29 cellular contexts compared by ENCODE assay signal in the genomic region with DNA sequence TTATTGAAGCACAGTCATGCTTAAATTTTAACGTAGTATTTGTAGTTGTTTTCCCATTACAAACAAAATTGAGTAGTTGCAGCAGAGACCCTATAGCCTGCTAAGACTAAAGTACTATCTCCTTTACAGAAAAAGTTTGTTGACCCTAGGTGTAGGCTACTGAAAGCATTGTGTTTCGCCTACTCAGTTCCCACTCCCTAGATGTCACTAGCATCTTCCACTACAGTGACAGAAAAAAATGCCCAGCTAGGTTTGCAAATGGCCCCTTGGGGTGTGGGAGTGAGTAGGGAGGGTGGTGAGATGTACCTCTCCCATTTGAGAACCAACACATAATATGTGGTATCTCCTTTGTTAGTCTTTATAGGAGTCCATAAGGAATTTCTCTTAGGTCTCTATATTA.
"Had no signal": no experiment of that assay in that cellular context is flagged by ENCODE, and none has a peak within 500 bp of the region (broad histone marks: within the 10 kb centered on the region; RNA-seq: fewer than 3 reads in every experiment).

No MANE protein-coding gene starts in this region.

- H3K27ac ChIP-seq: ascending aorta, breast epithelium, KMS-11, SJCRH30, SK-N-MC, WERI-Rb-1 had no signal

- H3K4me3 ChIP-seq: ascending aorta, breast epithelium, SJCRH30, SK-N-MC had no signal

- H3K9me3 ChIP-seq: ascending aorta, breast epithelium, SJCRH30 had no signal

- H3K4me1 Mint-ChIP-seq: activated naive CD4-positive, alpha-beta T cell treated with anti-CD3 and anti-CD28 coated beads, Interleukin-2, amount 10 ng/mL, durations not matched to agents 7 days and 5 days had no signal

- H3K27ac Mint-ChIP-seq: activated CD4-positive, alpha-beta T cell treated with anti-CD3 and anti-CD28 coated beads, Interleukin-2, amount 10 ng/mL, durations not matched to agents 24 days and 14 days; activated naive CD4-positive, alpha-beta T cell treated with anti-CD3 and anti-CD28 coated beads, Interleukin-2, amount 10 ng/mL, durations not matched to agents 7 days and 5 days; activated naive CD8-positive, alpha-beta T cell treated with anti-CD3 and anti-CD28 coated beads, Interleukin-2, amount 10 ng/mL, durations not matched to agents 7 days and 5 days; activated T-helper 1 cell treated with anti-CD3 and anti-CD28 coated beads, Interleukin-12 subunit alpha, Interleukin-12 subunit beta, Interleukin-2, Interleukin-4 antibody, amounts not matched to agents 30 ng/mL and 10 ng/mL and 1 ng/mL, durations not matched to agents 14 hours and 24 hours and 36 hours had no signal

- H3K9me3 Mint-ChIP-seq: activated naive CD4-positive, alpha-beta T cell treated with anti-CD3 and anti-CD28 coated beads, Interleukin-2, amount 10 ng/mL, durations not matched to agents 7 days and 5 days; activated naive CD8-positive, alpha-beta T cell treated with anti-CD3 and anti-CD28 coated beads, Interleukin-2, amount 10 ng/mL, durations not matched to agents 7 days and 5 days; activated T-cell treated with anti-CD3 and anti-CD28 coated beads, Interleukin-2, amount 50 U/mL, for 4 hours; activated T-helper 1 cell treated with anti-CD3 and anti-CD28 coated beads, Interleukin-12 subunit alpha, Interleukin-12 subunit beta, Interleukin-2, Interleukin-4 antibody, amounts not matched to agents 30 ng/mL and 10 ng/mL and 1 ng/mL, durations not matched to agents 14 hours and 24 hours and 36 hours had no signal

- DNase-seq: activated CD4-positive, alpha-beta T cell treated with anti-CD3 and anti-CD28 coated beads, Interleukin-2, amount 10 ng/mL, durations not matched to agents 24 days and 14 days; activated CD4-positive, alpha-beta T cell treated with anti-CD3 and anti-CD28 coated beads, Interleukin-2, amount 50 U/mL, for 4 hours; activated CD4-positive, CD25-positive, alpha-beta regulatory T cell; activated CD8-positive, alpha-beta memory T cell treated with anti-CD3 and anti-CD28 coated beads, Interleukin-2, amount 50 U/mL, for 4 hours; activated gamma-delta T cell treated with Interleukin-2 at 50 U/mL for 16 hours; activated naive CD4-positive, alpha-beta T cell treated with anti-CD3 and anti-CD28 coated beads, Interleukin-2, amount 10 ng/mL, durations not matched to agents 7 days and 5 days; activated naive CD8-positive, alpha-beta T cell treated with anti-CD3 and anti-CD28 coated beads, Interleukin-2, amount 10 ng/mL, durations not matched to agents 7 days and 5 days; activated T-cell treated with anti-CD3 and anti-CD28 coated beads for 4 hours; activated T-cell treated with anti-CD3 and anti-CD28 coated beads, Interleukin-2, amount 50 U/mL, for 4 hours; amygdala; NCI-H1105; NCI-H1436; NCI-H1694; NCI-H1930; NCI-H2081 treated with DMSO at 0.1 percent for 48 hours; NCI-H2227 treated with DMSO at 0.1 percent for 48 hours; NCI-H446; NCI-H510A treated with DMSO at 0.1 percent for 48 hours; NCI-H526 treated with DMSO at 0.1 percent for 48 hours; SHP77; SJCRH30; T1000; WERI-Rb-1 had no signal

- H3K4me1 ChIP-seq: ascending aorta, breast epithelium, SJCRH30 had no signal

- H3K36me3 ChIP-seq: breast epithelium had no signal

- H3K27me3 Mint-ChIP-seq: activated CD4-positive, alpha-beta T cell treated with anti-CD3 and anti-CD28 coated beads, Interleukin-2, amount 10 ng/mL, durations not matched to agents 24 days and 14 days; activated naive CD4-positive, alpha-beta T cell treated with anti-CD3 and anti-CD28 coated beads, Interleukin-2, amount 10 ng/mL, durations not matched to agents 7 days and 5 days; activated naive CD8-positive, alpha-beta T cell treated with anti-CD3 and anti-CD28 coated beads, Interleukin-2, amount 10 ng/mL, durations not matched to agents 7 days and 5 days had no signal

- H3K4me3 Mint-ChIP-seq: activated CD4-positive, alpha-beta T cell treated with anti-CD3 and anti-CD28 coated beads, Interleukin-2, amount 10 ng/mL, durations not matched to agents 24 days and 14 days; activated naive CD4-positive, alpha-beta T cell treated with anti-CD3 and anti-CD28 coated beads, Interleukin-2, amount 10 ng/mL, durations not matched to agents 7 days and 5 days; activated naive CD8-positive, alpha-beta T cell treated with anti-CD3 and anti-CD28 coated beads, Interleukin-2, amount 10 ng/mL, durations not matched to agents 7 days and 5 days; activated T-cell treated with anti-CD3 and anti-CD28 coated beads, Interleukin-2, amount 50 U/mL, for 4 hours; activated T-helper 1 cell treated with anti-CD3 and anti-CD28 coated beads, Interleukin-12 subunit alpha, Interleukin-12 subunit beta, Interleukin-2, Interleukin-4 antibody, amounts not matched to agents 30 ng/mL and 10 ng/mL and 1 ng/mL, durations not matched to agents 14 hours and 24 hours and 36 hours had no signal

- H3K27me3 ChIP-seq: ascending aorta, breast epithelium, SJCRH30 had no signal

- ATAC-seq: activated T-cell treated with anti-CD3 and anti-CD28 coated beads, Interleukin-2, amount 50 U/mL, for 4 hours; Panc1 had no signal
